In genomic region chr20:37570419-37570818, GRCh38 we compare ENCODE assay signal across 26 cellular contexts.
"Had no signal": no experiment of that assay in that cellular context is flagged by ENCODE, and none has a peak within 500 bp of the region (broad histone marks: within the 10 kb centered on the region; RNA-seq: fewer than 3 reads in every experiment).

No MANE protein-coding gene starts in this region.

- ATAC-seq: stimulated activated effector memory CD8-positive, alpha-beta T cell treated with anti-CD3 and anti-CD28 coated beads, Interleukin-12 subunit alpha, Interleukin-12 subunit beta, amount 100 ng/mL, for 72 hours; stimulated activated memory B cell treated with anti-CD40 and anti-IgM and Interleukin-4, amounts not matched to agents 10 μg/mL and 1 μg/mL and 100 μg/mL, for 72 hours; stimulated activated naive B cell treated with anti-CD40 and anti-IgM and Interleukin-4, amounts not matched to agents 10 μg/mL and 1 μg/mL and 100 μg/mL, for 72 hours; stimulated activated naive CD8-positive, alpha-beta T cell treated with anti-CD3 and anti-CD28 coated beads, Interleukin-15, amount 100 ng/mL, for 72 hours; stimulated activated naive CD8-positive, alpha-beta T cell treated with anti-CD3 and anti-CD28 coated beads, Interleukin-15, Interleukin-2, amounts not matched to agents 100 U/mL and 50 U/mL, for 24 hours; upper lobe of right lung had no signal

- H3K27ac ChIP-seq: stomach, suprapubic skin, testis, thoracic aorta, thyroid gland, tibial artery, tibial nerve, transverse colon, upper lobe of left lung, upper lobe of right lung, uterus, vagina had no signal

- DNase-seq: stimulated activated CD4-positive, alpha-beta T cell treated with anti-CD3 and anti-CD28 coated beads, Interleukin-2, amount 100 ng/mL, for 48 hours; stimulated activated CD4-positive, alpha-beta T cell treated with anti-CD3 and anti-CD28 coated beads, Interleukin-4, amount 100 ng/mL, for 1 hour; stimulated activated CD4-positive, alpha-beta T cell treated with anti-CD3 and anti-CD28 coated beads, Interleukin-4, amount 100 ng/mL, for 24 hours; stimulated activated CD4-positive, alpha-beta T cell treated with anti-CD3 and anti-CD28 coated beads, Interleukin-4, amount 100 ng/mL, for 4 hours; stimulated activated CD8-positive, alpha-beta memory T cell treated with anti-CD3 and anti-CD28 coated beads, Interleukin-4, amount 100 ng/mL, for 48 hours; stimulated activated naive B cell treated with anti-CD40 and anti-IgM and Interleukin-4, amounts not matched to agents 10 μg/mL and 1 μg/mL and 100 μg/mL, for 72 hours; stimulated activated naive CD4-positive, alpha-beta T cell; stimulated activated naive CD4-positive, alpha-beta T cell treated with Interleukin-2 at 50 U/mL for 16 hours; stimulated activated naive CD8-positive, alpha-beta T cell treated with anti-CD3 and anti-CD28 coated beads, Interleukin-15, amount 100 ng/mL, for 72 hours; stimulated activated naive CD8-positive, alpha-beta T cell treated with anti-CD3 and anti-CD28 coated beads, Interleukin-15, Interleukin-2, amounts not matched to agents 100 U/mL and 50 U/mL, for 24 hours; substantia nigra; testis; thyroid gland; transverse colon; trophoblast cell; upper lobe of left lung; upper lobe of right lung; uterus had no signal

- H3K4me3 ChIP-seq: stomach, suprapubic skin, testis, thoracic aorta, thyroid gland, tibial artery, tibial nerve, transverse colon, upper lobe of left lung, upper lobe of right lung, uterus, vagina had no signal

- H3K9me3 ChIP-seq: stomach, suprapubic skin, testis, thoracic aorta, thyroid gland, tibial artery, tibial nerve, transverse colon, upper lobe of left lung, upper lobe of right lung, uterus, vagina had no signal

- H3K4me1 ChIP-seq: suprapubic skin, testis, thyroid gland, tibial artery, transverse colon, upper lobe of left lung, upper lobe of right lung, uterus, vagina had no signal

- H3K27me3 ChIP-seq: testis, thyroid gland, upper lobe of left lung, uterus, vagina had no signal

- H3K36me3 ChIP-seq: stomach, suprapubic skin, thoracic aorta, thyroid gland, tibial artery, tibial nerve, transverse colon, upper lobe of left lung, upper lobe of right lung, uterus, vagina had no signal
